In the genomic region with DNA sequence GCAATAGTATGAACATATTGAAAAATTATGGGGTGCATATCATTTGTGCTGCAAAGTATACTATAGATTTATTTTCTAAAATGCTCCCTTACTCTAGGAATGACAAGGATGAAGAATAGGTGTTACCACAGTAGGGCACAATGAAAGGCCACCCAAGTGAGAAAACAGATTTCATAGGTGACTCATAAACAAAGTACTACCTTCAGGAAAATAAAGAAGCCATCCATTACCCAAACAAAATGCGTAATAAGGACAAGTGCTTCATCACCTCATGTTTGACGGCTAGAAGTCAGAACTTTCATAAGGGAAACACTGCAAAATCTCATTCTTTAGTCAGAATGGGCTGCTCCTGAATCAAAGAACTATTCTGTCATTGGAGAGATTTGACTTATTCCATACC, we compare ENCODE assay signal across 18 cellular contexts.
"Had no signal": no experiment of that assay in that cellular context is flagged by ENCODE, and none has a peak within 500 bp of the region (broad histone marks: within the 10 kb centered on the region; RNA-seq: fewer than 3 reads in every experiment).

No MANE protein-coding gene starts in this region.

- H3K4me1 Mint-ChIP-seq: activated B cell treated with CpG ODN at 0.5 μM for 24 hours; activated CD4-positive, alpha-beta T cell treated with anti-CD3 and anti-CD28 coated beads for 36 hours; naive thymus-derived CD4-positive, alpha-beta T cell had no signal

- H3K4me1 ChIP-seq: body of pancreas, foreskin keratinocyte, left lung, spleen, testis had no signal

- H3K4me3 ChIP-seq: body of pancreas, cardiac muscle cell, left lung, lung, spleen, testis had no signal

- H3K27me3 ChIP-seq: body of pancreas, cardiac muscle cell, foreskin keratinocyte, left lung, spleen, testis had no signal

- H3K36me3 Mint-ChIP-seq: naive thymus-derived CD4-positive, alpha-beta T cell; type B pancreatic cell had no signal

- DNase-seq: activated B cell treated with CpG ODN at 0.5 μM for 24 hours; activated effector memory CD4-positive, alpha-beta T cell treated with Interleukin-2 at 50 U/mL for 16 hours; cortex of kidney; left lung; naive thymus-derived CD4-positive, alpha-beta T cell; spleen; stimulated activated CD4-positive, alpha-beta T cell treated with anti-CD3 and anti-CD28 coated beads, Interleukin-4, amount 100 ng/mL, for 1 hour; stimulated activated naive CD4-positive, alpha-beta T cell had no signal

- H3K36me3 ChIP-seq: cardiac muscle cell, left lung, spleen had no signal

- H3K4me3 Mint-ChIP-seq: activated B cell treated with CpG ODN at 0.5 μM for 24 hours; activated CD4-positive, alpha-beta T cell treated with anti-CD3 and anti-CD28 coated beads for 36 hours; activated naive CD4-positive, alpha-beta T cell treated with anti-CD3 and anti-CD28 coated beads for 36 hours; activated T-cell treated with anti-CD3 and anti-CD28 coated beads, Interleukin-2, amount 50 U/mL, for 72 hours; naive thymus-derived CD4-positive, alpha-beta T cell; type B pancreatic cell had no signal

- ATAC-seq: activated T-cell treated with anti-CD3 and anti-CD28 coated beads, Interleukin-2, amount 50 U/mL, for 72 hours; naive thymus-derived CD4-positive, alpha-beta T cell had no signal

- H3K9me3 ChIP-seq: body of pancreas, left lung, spleen, testis had no signal

- H3K9me3 Mint-ChIP-seq: activated B cell treated with CpG ODN at 0.5 μM for 24 hours; activated naive CD4-positive, alpha-beta T cell treated with anti-CD3 and anti-CD28 coated beads for 36 hours; activated T-cell treated with anti-CD3 and anti-CD28 coated beads, Interleukin-2, amount 50 U/mL, for 72 hours; type B pancreatic cell had no signal

- H3K27me3 Mint-ChIP-seq: progenitor cell of endocrine pancreas had no signal

- H3K27ac ChIP-seq: body of pancreas, cardiac muscle cell, foreskin keratinocyte, left lung, spleen, testis had no signal

- H3K27ac Mint-ChIP-seq: activated B cell treated with CpG ODN at 0.5 μM for 24 hours; activated CD4-positive, alpha-beta T cell treated with anti-CD3 and anti-CD28 coated beads for 36 hours; activated naive CD4-positive, alpha-beta T cell treated with anti-CD3 and anti-CD28 coated beads for 36 hours; activated T-cell treated with anti-CD3 and anti-CD28 coated beads, Interleukin-2, amount 50 U/mL, for 72 hours; naive thymus-derived CD4-positive, alpha-beta T cell; progenitor cell of endocrine pancreas; type B pancreatic cell had no signal
